Comparison of ENCODE assay signal across 22 cellular contexts in genomic region chrX:15356444-15356843, GRCh38. TPM values are rescaled to one million over a fixed set of nuclear protein-coding genes. Genes with fewer than 3 reads are reported as not detected.
DNase-seq lines count a peak whose midpoint lies in the region; ATAC-seq and TF ChIP-seq lines count a peak whose summit lies in the region.
"Had no signal": no experiment of that assay in that cellular context is flagged by ENCODE, and none has a peak within 500 bp of the region (broad histone marks: within the 10 kb centered on the region; RNA-seq: fewer than 3 reads in every experiment).

No MANE protein-coding gene starts in this region.

- H3K36me3 ChIP-seq in hepatocyte (replicated peaks; ENCODE audit: insufficient read depth, low read depth) = no peaks in the 10 kb centered on the region
- H3K36me3 ChIP-seq: neural progenitor cell had no signal

- CTCF ChIA-PET in activated naive CD4-positive, alpha-beta T cell treated with anti-CD3 and anti-CD28 coated beads for 36 hours (lab: Charles Lee) = no interaction called here

- no peak overlapping the region for H3K4me3 ChIP-seq in hepatocyte
- H3K4me3 ChIP-seq: neural progenitor cell had no signal

- intact Hi-C loops in Right ventricle myocardium inferior (cut with DNase I) (no loop called here), cardiac septum (cut with DNase I) (no loop called here)
- intact Hi-C loops in activated naive CD4-positive, alpha-beta T cell treated with anti-CD3 and anti-CD28 coated beads for 36 hours (cut with micrococcal nuclease) = no loop called here

- no peaks in the 10 kb centered on the region for H3K4me1 Mint-ChIP-seq in activated naive CD4-positive, alpha-beta T cell treated with anti-CD3 and anti-CD28 coated beads for 36 hours (ENCODE audit: low read depth)
- H3K4me1 Mint-ChIP-seq: immature natural killer cell, mesothelial cell of epicardium, neural progenitor cell had no signal

- H3K4me1 ChIP-seq in hepatocyte (ENCODE audit: insufficient read depth) = no peaks in the 10 kb centered on the region
- H3K4me1 ChIP-seq: neural progenitor cell had no signal

- H3K36me3 Mint-ChIP-seq in activated naive CD4-positive, alpha-beta T cell treated with anti-CD3 and anti-CD28 coated beads for 36 hours (ENCODE audit: low read depth) = no peaks in the 10 kb centered on the region
- H3K36me3 Mint-ChIP-seq: immature natural killer cell, mesothelial cell of epicardium had no signal

- no peak for TF ChIP-seq CTCF in hepatocyte (IDR thresholded peaks at IDR 0.05; ENCODE audit: poor library complexity)

- no peaks in the 10 kb centered on the region for H3K79me2 ChIP-seq in hepatocyte

- H3K4me3 Mint-ChIP-seq in activated naive CD4-positive, alpha-beta T cell treated with anti-CD3 and anti-CD28 coated beads for 36 hours = no peak overlapping the region
- H3K4me3 Mint-ChIP-seq: activated T-helper 1 cell treated with anti-CD3 and anti-CD28 coated beads, Interleukin-12 subunit alpha, Interleukin-12 subunit beta, Interleukin-2, Interleukin-4 antibody, amounts not matched to agents 30 ng/mL and 10 ng/mL and 1 ng/mL, durations not matched to agents 14 hours and 24 hours and 36 hours; immature natural killer cell; mesothelial cell of epicardium; neural progenitor cell had no signal

- no peaks in the 10 kb centered on the region for H3K9me2 ChIP-seq in hepatocyte (replicated peaks; ENCODE audit: insufficient read depth)

- H3K9me3 Mint-ChIP-seq in activated naive CD4-positive, alpha-beta T cell treated with anti-CD3 and anti-CD28 coated beads for 36 hours = no peaks in the 10 kb centered on the region
- H3K9me3 Mint-ChIP-seq: activated T-helper 1 cell treated with anti-CD3 and anti-CD28 coated beads, Interleukin-12 subunit alpha, Interleukin-12 subunit beta, Interleukin-2, Interleukin-4 antibody, amounts not matched to agents 30 ng/mL and 10 ng/mL and 1 ng/mL, durations not matched to agents 14 hours and 24 hours and 36 hours; immature natural killer cell had no signal

- no peak overlapping the region for H3K27ac Mint-ChIP-seq in activated naive CD4-positive, alpha-beta T cell treated with anti-CD3 and anti-CD28 coated beads for 36 hours
- H3K27ac Mint-ChIP-seq: activated T-helper 1 cell treated with anti-CD3 and anti-CD28 coated beads, Interleukin-12 subunit alpha, Interleukin-12 subunit beta, Interleukin-2, Interleukin-4 antibody, amounts not matched to agents 30 ng/mL and 10 ng/mL and 1 ng/mL, durations not matched to agents 14 hours and 24 hours and 36 hours; immature natural killer cell; mesothelial cell of epicardium; neural progenitor cell had no signal

- H3K4me2 ChIP-seq in hepatocyte = no peak overlapping the region
- H3K4me2 ChIP-seq: neural progenitor cell had no signal

- H4K20me1 ChIP-seq in hepatocyte (ENCODE audit: insufficient read depth, poor library complexity, severe bottlenecking) = no peaks in the 10 kb centered on the region

- WGBS in hepatocyte (ENCODE audit: low lambda C conversion rate, missing lambda C conversion rate) = 60% methylated on average over 1 of the region's 1 CpG

- H3K27me3 Mint-ChIP-seq in activated naive CD4-positive, alpha-beta T cell treated with anti-CD3 and anti-CD28 coated beads for 36 hours (ENCODE audit: low read depth) = no peaks in the 10 kb centered on the region

- no peak overlapping the region for H2AFZ ChIP-seq in hepatocyte

- DNase-seq in Right ventricle myocardium inferior (ENCODE audit: missing footprints) = no peak
- DNase-seq in cardiac septum (ENCODE audit: low spot score) = no peak
- DNase-seq in amniotic epithelial cell (ENCODE audit: low read depth) = peak; percentile 76
- DNase-seq in hepatocyte (ENCODE audit: low spot score) = peak; percentile 12
- no peak for DNase-seq in activated naive CD4-positive, alpha-beta T cell treated with anti-CD3 and anti-CD28 coated beads for 36 hours
- DNase-seq in activated naive CD4-positive, alpha-beta T cell (lab: John Stamatoyannopoulos, UW) = no peak
- no peak for DNase-seq in hippocampal formation (lab: John Stamatoyannopoulos, UW)
- DNase-seq in stimulated activated CD4-positive, alpha-beta T cell treated with anti-CD3 and anti-CD28 coated beads, Interleukin-4, amount 100 ng/mL, for 24 hours = no peak
- DNase-seq: ACHN; cerebellar nuclear complex; immature natural killer cell; NCI-H1694; NCI-H446; stimulated activated naive CD4-positive, alpha-beta T cell treated with Interleukin-2 at 50 U/mL for 16 hours had no signal

- no peaks in the 10 kb centered on the region for H3K9me3 ChIP-seq in hepatocyte (ENCODE audit: low read depth)

- H3K27ac ChIP-seq in hepatocyte = peak overlapping the region; percentile 13
- H3K27ac ChIP-seq: HL-60, neural progenitor cell had no signal

- peak; percentile 62 for ATAC-seq in Right ventricle myocardium inferior
- ATAC-seq: activated CD4-positive, CD25-positive, alpha-beta regulatory T cell treated with anti-CD3 and anti-CD28 coated beads, Interleukin-2, amount 50 U/mL, for 24 hours had no signal

- H3K27me3 ChIP-seq in hepatocyte = no peaks in the 10 kb centered on the region
- H3K27me3 ChIP-seq: neural progenitor cell had no signal

RNA-seq across cellular contexts. Expression of gene PIGA, which starts 21.1 kb away (rescaled TPM):
- total RNA-seq in Right ventricle myocardium inferior (3.8 TPM), cardiac septum (6.8 TPM), hepatocyte (13.6 and 23.0 TPM in 2 replicates)
- 6.9 and 9.1 TPM in 2 replicates for polyA plus RNA-seq in hepatocyte
- 10 to 100 TPM; 26.8 to 28.4 TPM for total RNA-seq in activated naive CD4-positive, alpha-beta T cell treated with anti-CD3 and anti-CD28 coated beads for 36 hours

RNA-seq across cellular contexts. Expression of gene VEGFD, which starts 27.8 kb away (rescaled TPM):
- total RNA-seq in Right ventricle myocardium inferior (23.5 TPM), cardiac septum (1.3 TPM), hepatocyte (0.76 and 0.80 TPM in 2 replicates)
- 0.27 and 0.39 TPM in 2 replicates for polyA plus RNA-seq in hepatocyte
- not detected for total RNA-seq in activated naive CD4-positive, alpha-beta T cell treated with anti-CD3 and anti-CD28 coated beads for 36 hours
- total RNA-seq: activated CD8-positive, alpha-beta memory T cell treated with anti-CD3 and anti-CD28 coated beads for 36 hours; activated T-helper 1 cell treated with anti-CD3 and anti-CD28 coated beads, Interleukin-12 subunit alpha, Interleukin-12 subunit beta, Interleukin-2, Interleukin-4 antibody, amounts not matched to agents 30 ng/mL and 10 ng/mL and 1 ng/mL, durations not matched to agents 14 hours and 24 hours and 36 hours had no signal
- polyA plus RNA-seq: immature natural killer cell had no signal

RNA-seq across cellular contexts. Expression of gene ASB11, which starts 41.0 kb away (rescaled TPM):
- 85.9 TPM for total RNA-seq in Right ventricle myocardium inferior
- total RNA-seq in cardiac septum = 60.8 TPM
- total RNA-seq in hepatocyte = 0.20 and 0.40 TPM in 2 replicates
- not detected in 2 replicates for polyA plus RNA-seq in hepatocyte
- not detected for total RNA-seq in activated naive CD4-positive, alpha-beta T cell treated with anti-CD3 and anti-CD28 coated beads for 36 hours
- total RNA-seq: activated CD8-positive, alpha-beta memory T cell treated with anti-CD3 and anti-CD28 coated beads for 36 hours; activated T-helper 1 cell treated with anti-CD3 and anti-CD28 coated beads, Interleukin-12 subunit alpha, Interleukin-12 subunit beta, Interleukin-2, Interleukin-4 antibody, amounts not matched to agents 30 ng/mL and 10 ng/mL and 1 ng/mL, durations not matched to agents 14 hours and 24 hours and 36 hours; Daoy; mesothelial cell of epicardium; ureter had no signal
- polyA plus RNA-seq: immature natural killer cell had no signal

Comparison
In these comparisons a context has a peak if more than half of its experiments do, and no peak if none do; other contexts are left out.
1. RNA of gene VEGFD, which starts 27.8 kb away (total RNA-seq): 23.5 TPM in Right ventricle myocardium inferior (single experiment); 1.3 TPM in cardiac septum (single experiment), 0.76 to 0.80 TPM in hepatocyte and not detected in activated naive CD4-positive, alpha-beta T cell treated with anti-CD3 and anti-CD28 coated beads for 36 hours; every median in the first group is over 10 times any median in the second.
2. DNase-seq: peak in amniotic epithelial cell (single experiment) and hepatocyte (single experiment); none in Right ventricle myocardium inferior (single experiment), cardiac septum (single experiment), activated naive CD4-positive, alpha-beta T cell treated with anti-CD3 and anti-CD28 coated beads for 36 hours (single experiment), activated naive CD4-positive, alpha-beta T cell (0 of 4), hippocampal formation (0 of 2) and stimulated activated CD4-positive, alpha-beta T cell treated with anti-CD3 and anti-CD28 coated beads, Interleukin-4, amount 100 ng/mL, for 24 hours (single experiment).
3. RNA of gene ASB11, which starts 41.0 kb away (total RNA-seq): 85.9 TPM in Right ventricle myocardium inferior (single experiment) and 60.8 TPM in cardiac septum (single experiment); 0.20 to 0.40 TPM in hepatocyte and not detected in activated naive CD4-positive, alpha-beta T cell treated with anti-CD3 and anti-CD28 coated beads for 36 hours; every median in the first group is over 10 times any median in the second.